19 cellular contexts compared by ENCODE assay signal in genomic region chr3:122621112-122621511, GRCh38. TPM values are rescaled to one million over a fixed set of nuclear protein-coding genes. Genes with fewer than 3 reads are reported as not detected.
DNase-seq lines count a peak whose midpoint lies in the region; ATAC-seq lines count a peak whose summit lies in the region.
"Had no signal": no experiment of that assay in that cellular context is flagged by ENCODE, and none has a peak within 500 bp of the region (broad histone marks: within the 10 kb centered on the region; RNA-seq: fewer than 3 reads in every experiment).

No MANE protein-coding gene starts in this region.

- DNase-seq in activated naive CD8-positive, alpha-beta T cell treated with anti-CD3 and anti-CD28 coated beads for 36 hours: no peak
- no peak for DNase-seq in activated naive CD8-positive, alpha-beta T cell treated with anti-CD3 and anti-CD28 coated beads, Interleukin-2, amount 50 U/mL, for 24 hours
- DNase-seq in NAMALWA (ENCODE audit: low spot score) (peak; percentile 11), NCI-H1436 treated with DMSO at 0.1 percent for 48 hours (lab: John Stamatoyannopoulos, UW) (no peak), NK-92 (lab: John Stamatoyannopoulos, UW; ENCODE audit: unreplicated experiment) (no peak), dedifferentiated amniotic fluid mesenchymal stem cell (ENCODE audit: extremely low spot score) (no peak), MV-4-11 (lab: John Stamatoyannopoulos, UW) (no peak)
- DNase-seq: 8988T; activated CD8-positive, alpha-beta T cell treated with anti-CD3 and anti-CD28 coated beads for 36 hours; amygdala; CD4-positive, alpha-beta T cell; cerebellar nuclear complex; foreskin fibroblast; HFFc6; naive thymus-derived CD8-positive, alpha-beta T cell; NCI-H2227 treated with DMSO at 0.1 percent for 48 hours; SK-N-SH had no signal

- no peak for ATAC-seq in activated naive CD8-positive, alpha-beta T cell treated with anti-CD3 and anti-CD28 coated beads, Interleukin-2, amount 50 U/mL, for 24 hours
- peak; percentile 34 for ATAC-seq in GM21786 (IDR thresholded peaks at IDR 0.05; ENCODE audit: unreplicated experiment)
- ATAC-seq: activated CD8-positive, alpha-beta T cell treated with anti-CD3 and anti-CD28 coated beads for 36 hours; HepG2; naive thymus-derived CD8-positive, alpha-beta T cell had no signal

- H3K9me3 Mint-ChIP-seq in activated naive CD8-positive, alpha-beta T cell treated with anti-CD3 and anti-CD28 coated beads for 36 hours: no peaks in the 10 kb centered on the region
- H3K9me3 Mint-ChIP-seq in activated naive CD8-positive, alpha-beta T cell treated with anti-CD3 and anti-CD28 coated beads, Interleukin-2, amount 50 U/mL, for 24 hours: no peaks in the 10 kb centered on the region
- H3K9me3 Mint-ChIP-seq: activated CD8-positive, alpha-beta T cell treated with anti-CD3 and anti-CD28 coated beads for 36 hours; CD4-positive, alpha-beta T cell; HFFc6; naive thymus-derived CD8-positive, alpha-beta T cell had no signal

- no peaks in the 10 kb centered on the region for H3K27me3 Mint-ChIP-seq in activated naive CD8-positive, alpha-beta T cell treated with anti-CD3 and anti-CD28 coated beads for 36 hours
- H3K27me3 Mint-ChIP-seq in activated naive CD8-positive, alpha-beta T cell treated with anti-CD3 and anti-CD28 coated beads, Interleukin-2, amount 50 U/mL, for 24 hours: no peaks in the 10 kb centered on the region
- H3K27me3 Mint-ChIP-seq: activated CD8-positive, alpha-beta T cell treated with anti-CD3 and anti-CD28 coated beads for 36 hours; CD4-positive, alpha-beta T cell; naive thymus-derived CD8-positive, alpha-beta T cell had no signal

- H3K4me1 Mint-ChIP-seq in activated naive CD8-positive, alpha-beta T cell treated with anti-CD3 and anti-CD28 coated beads for 36 hours: no peaks in the 10 kb centered on the region
- peaks cover 10% of the 10 kb centered on the region for H3K4me1 Mint-ChIP-seq in activated naive CD8-positive, alpha-beta T cell treated with anti-CD3 and anti-CD28 coated beads, Interleukin-2, amount 50 U/mL, for 24 hours

- H3K27ac Mint-ChIP-seq in activated naive CD8-positive, alpha-beta T cell treated with anti-CD3 and anti-CD28 coated beads for 36 hours: peak overlapping the region; percentile 25
- no peak overlapping the region for H3K27ac Mint-ChIP-seq in activated naive CD8-positive, alpha-beta T cell treated with anti-CD3 and anti-CD28 coated beads, Interleukin-2, amount 50 U/mL, for 24 hours
- H3K27ac Mint-ChIP-seq: activated CD8-positive, alpha-beta T cell treated with anti-CD3 and anti-CD28 coated beads for 36 hours; CD4-positive, alpha-beta T cell; HFFc6 had no signal

- no peak overlapping the region for H3K4me3 Mint-ChIP-seq in activated naive CD8-positive, alpha-beta T cell treated with anti-CD3 and anti-CD28 coated beads for 36 hours
- H3K4me3 Mint-ChIP-seq in activated naive CD8-positive, alpha-beta T cell treated with anti-CD3 and anti-CD28 coated beads, Interleukin-2, amount 50 U/mL, for 24 hours: no peak overlapping the region
- H3K4me3 Mint-ChIP-seq: activated CD8-positive, alpha-beta T cell treated with anti-CD3 and anti-CD28 coated beads for 36 hours; CD4-positive, alpha-beta T cell; HFFc6 had no signal

- peaks cover 16% of the 10 kb centered on the region for H3K36me3 Mint-ChIP-seq in activated naive CD8-positive, alpha-beta T cell treated with anti-CD3 and anti-CD28 coated beads for 36 hours
- H3K36me3 Mint-ChIP-seq in activated naive CD8-positive, alpha-beta T cell treated with anti-CD3 and anti-CD28 coated beads, Interleukin-2, amount 50 U/mL, for 24 hours (ENCODE audit: low read depth): peaks cover 28% of the 10 kb centered on the region

RNA-seq across cellular contexts. Expression of gene PARP15, which starts 43.7 kb away (rescaled TPM):
- total RNA-seq in activated naive CD8-positive, alpha-beta T cell treated with anti-CD3 and anti-CD28 coated beads for 36 hours: 1 to 10 TPM; 8.7 to 9.1 TPM
- total RNA-seq: HFFc6 had no signal

RNA-seq across cellular contexts. Expression of gene DTX3L, which starts 57.0 kb away (rescaled TPM):
- total RNA-seq in activated naive CD8-positive, alpha-beta T cell treated with anti-CD3 and anti-CD28 coated beads for 36 hours: 10 to 100 TPM; 52.8 to 54.9 TPM

RNA-seq across cellular contexts. Expression of gene PARP9, which starts 57.0 kb away (rescaled TPM):
- 10 to 100 TPM; 39.0 to 40.9 TPM for total RNA-seq in activated naive CD8-positive, alpha-beta T cell treated with anti-CD3 and anti-CD28 coated beads for 36 hours

RNA-seq across cellular contexts. Expression of gene PARP14, which starts 59.5 kb away (rescaled TPM):
- total RNA-seq in activated naive CD8-positive, alpha-beta T cell treated with anti-CD3 and anti-CD28 coated beads for 36 hours: 10 to 100 TPM; 55.2 to 56.5 TPM
